Comparison of ENCODE assay signal across 2 cellular contexts in the genomic region with DNA sequence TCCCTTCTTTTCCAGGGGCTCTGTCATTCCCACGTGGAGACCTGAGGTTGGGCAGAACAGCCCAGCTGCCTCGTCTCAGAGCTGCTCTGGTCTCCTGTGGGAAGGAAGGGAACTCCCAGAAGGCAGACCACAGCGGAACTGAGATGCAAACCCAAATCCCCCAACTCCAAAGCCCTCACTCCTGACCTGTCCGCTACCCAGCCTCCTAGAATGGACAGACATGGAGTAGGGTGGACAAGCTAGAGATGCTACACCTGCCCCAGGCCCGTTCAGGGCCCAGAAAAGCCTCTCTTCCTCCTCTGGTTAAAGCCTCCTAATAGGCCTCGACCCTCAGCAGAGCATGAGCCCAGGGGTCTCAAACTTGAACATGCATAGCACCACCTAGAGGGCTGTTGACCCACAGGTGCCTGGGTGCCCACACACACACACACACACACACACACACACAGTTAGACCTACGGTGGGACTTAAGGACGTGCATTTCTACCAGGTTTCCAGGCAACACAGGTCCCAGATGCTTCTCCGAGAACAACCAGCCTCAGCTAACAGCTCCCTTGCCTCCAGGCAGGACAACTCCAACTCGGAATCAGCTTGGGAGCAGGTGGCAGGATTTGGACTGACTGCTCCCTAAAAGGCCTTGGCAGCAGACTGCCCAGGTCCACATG.
TF ChIP-seq lines count a peak whose summit lies in the region.

No MANE protein-coding gene starts in this region.

TF ChIP-seq in HCT116, 20 proteins besides CTCF, POLR2A, EP300 and RAD21 (continued from another document):
- TF ChIP-seq SIN3A (IDR thresholded peaks at IDR 0.05; ENCODE audit: low read depth) (no peak), JUND (IDR thresholded peaks at IDR 0.05) (no peak), ZFX (IDR thresholded peaks at IDR 0.05) (no peak), POLR2AphosphoS5 (IDR thresholded peaks at IDR 0.05; ENCODE audit: low read depth, low read length) (no peak), YY1 (IDR thresholded peaks at IDR 0.05; ENCODE audit: extremely low read depth, insufficient replicate concordance, low read depth, low read length) (no peak), CEBPB (IDR thresholded peaks at IDR 0.05; ENCODE audit: low read depth) (no peak), TCF7L2 (IDR thresholded peaks at IDR 0.05; ENCODE audit: borderline replicate concordance, extremely low read depth, insufficient read depth, insufficient read length) (no peak), FOSL1 (IDR thresholded peaks at IDR 0.05; ENCODE audit: low read depth) (no peak), SP1 (IDR thresholded peaks at IDR 0.05; ENCODE audit: low read depth) (no peak), EZH2 (IDR thresholded peaks at IDR 0.05) (no peak), ELF1 (IDR thresholded peaks at IDR 0.05; ENCODE audit: borderline replicate concordance, low read depth) (no peak), CBX3 (IDR thresholded peaks at IDR 0.05; ENCODE audit: low read depth) (no peak), EZH2phosphoT487 (IDR thresholded peaks at IDR 0.05; ENCODE audit: borderline replicate concordance) (no peak)
- TF ChIP-seq, protein P1, sequence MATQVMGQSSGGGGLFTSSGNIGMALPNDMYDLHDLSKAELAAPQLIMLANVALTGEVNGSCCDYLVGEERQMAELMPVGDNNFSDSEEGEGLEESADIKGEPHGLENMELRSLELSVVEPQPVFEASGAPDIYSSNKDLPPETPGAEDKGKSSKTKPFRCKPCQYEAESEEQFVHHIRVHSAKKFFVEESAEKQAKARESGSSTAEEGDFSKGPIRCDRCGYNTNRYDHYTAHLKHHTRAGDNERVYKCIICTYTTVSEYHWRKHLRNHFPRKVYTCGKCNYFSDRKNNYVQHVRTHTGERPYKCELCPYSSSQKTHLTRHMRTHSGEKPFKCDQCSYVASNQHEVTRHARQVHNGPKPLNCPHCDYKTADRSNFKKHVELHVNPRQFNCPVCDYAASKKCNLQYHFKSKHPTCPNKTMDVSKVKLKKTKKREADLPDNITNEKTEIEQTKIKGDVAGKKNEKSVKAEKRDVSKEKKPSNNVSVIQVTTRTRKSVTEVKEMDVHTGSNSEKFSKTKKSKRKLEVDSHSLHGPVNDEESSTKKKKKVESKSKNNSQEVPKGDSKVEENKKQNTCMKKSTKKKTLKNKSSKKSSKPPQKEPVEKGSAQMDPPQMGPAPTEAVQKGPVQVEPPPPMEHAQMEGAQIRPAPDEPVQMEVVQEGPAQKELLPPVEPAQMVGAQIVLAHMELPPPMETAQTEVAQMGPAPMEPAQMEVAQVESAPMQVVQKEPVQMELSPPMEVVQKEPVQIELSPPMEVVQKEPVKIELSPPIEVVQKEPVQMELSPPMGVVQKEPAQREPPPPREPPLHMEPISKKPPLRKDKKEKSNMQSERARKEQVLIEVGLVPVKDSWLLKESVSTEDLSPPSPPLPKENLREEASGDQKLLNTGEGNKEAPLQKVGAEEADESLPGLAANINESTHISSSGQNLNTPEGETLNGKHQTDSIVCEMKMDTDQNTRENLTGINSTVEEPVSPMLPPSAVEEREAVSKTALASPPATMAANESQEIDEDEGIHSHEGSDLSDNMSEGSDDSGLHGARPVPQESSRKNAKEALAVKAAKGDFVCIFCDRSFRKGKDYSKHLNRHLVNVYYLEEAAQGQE (IDR thresholded peaks at IDR 0.05; ENCODE audit: low read depth) = no peak
- TF ChIP-seq, protein P2, sequence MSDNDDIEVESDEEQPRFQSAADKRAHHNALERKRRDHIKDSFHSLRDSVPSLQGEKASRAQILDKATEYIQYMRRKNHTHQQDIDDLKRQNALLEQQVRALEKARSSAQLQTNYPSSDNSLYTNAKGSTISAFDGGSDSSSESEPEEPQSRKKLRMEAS (IDR thresholded peaks at IDR 0.05) = no peak
- TF ChIP-seq, protein P3, sequence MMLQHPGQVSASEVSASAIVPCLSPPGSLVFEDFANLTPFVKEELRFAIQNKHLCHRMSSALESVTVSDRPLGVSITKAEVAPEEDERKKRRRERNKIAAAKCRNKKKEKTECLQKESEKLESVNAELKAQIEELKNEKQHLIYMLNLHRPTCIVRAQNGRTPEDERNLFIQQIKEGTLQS (IDR thresholded peaks at IDR 0.05) = no peak

TF ChIP-seq in HepG2, 621 proteins besides CTCF, POLR2A, EP300 and RAD21 (continued from another document and continues in another):
- TF ChIP-seq, protein P4, sequence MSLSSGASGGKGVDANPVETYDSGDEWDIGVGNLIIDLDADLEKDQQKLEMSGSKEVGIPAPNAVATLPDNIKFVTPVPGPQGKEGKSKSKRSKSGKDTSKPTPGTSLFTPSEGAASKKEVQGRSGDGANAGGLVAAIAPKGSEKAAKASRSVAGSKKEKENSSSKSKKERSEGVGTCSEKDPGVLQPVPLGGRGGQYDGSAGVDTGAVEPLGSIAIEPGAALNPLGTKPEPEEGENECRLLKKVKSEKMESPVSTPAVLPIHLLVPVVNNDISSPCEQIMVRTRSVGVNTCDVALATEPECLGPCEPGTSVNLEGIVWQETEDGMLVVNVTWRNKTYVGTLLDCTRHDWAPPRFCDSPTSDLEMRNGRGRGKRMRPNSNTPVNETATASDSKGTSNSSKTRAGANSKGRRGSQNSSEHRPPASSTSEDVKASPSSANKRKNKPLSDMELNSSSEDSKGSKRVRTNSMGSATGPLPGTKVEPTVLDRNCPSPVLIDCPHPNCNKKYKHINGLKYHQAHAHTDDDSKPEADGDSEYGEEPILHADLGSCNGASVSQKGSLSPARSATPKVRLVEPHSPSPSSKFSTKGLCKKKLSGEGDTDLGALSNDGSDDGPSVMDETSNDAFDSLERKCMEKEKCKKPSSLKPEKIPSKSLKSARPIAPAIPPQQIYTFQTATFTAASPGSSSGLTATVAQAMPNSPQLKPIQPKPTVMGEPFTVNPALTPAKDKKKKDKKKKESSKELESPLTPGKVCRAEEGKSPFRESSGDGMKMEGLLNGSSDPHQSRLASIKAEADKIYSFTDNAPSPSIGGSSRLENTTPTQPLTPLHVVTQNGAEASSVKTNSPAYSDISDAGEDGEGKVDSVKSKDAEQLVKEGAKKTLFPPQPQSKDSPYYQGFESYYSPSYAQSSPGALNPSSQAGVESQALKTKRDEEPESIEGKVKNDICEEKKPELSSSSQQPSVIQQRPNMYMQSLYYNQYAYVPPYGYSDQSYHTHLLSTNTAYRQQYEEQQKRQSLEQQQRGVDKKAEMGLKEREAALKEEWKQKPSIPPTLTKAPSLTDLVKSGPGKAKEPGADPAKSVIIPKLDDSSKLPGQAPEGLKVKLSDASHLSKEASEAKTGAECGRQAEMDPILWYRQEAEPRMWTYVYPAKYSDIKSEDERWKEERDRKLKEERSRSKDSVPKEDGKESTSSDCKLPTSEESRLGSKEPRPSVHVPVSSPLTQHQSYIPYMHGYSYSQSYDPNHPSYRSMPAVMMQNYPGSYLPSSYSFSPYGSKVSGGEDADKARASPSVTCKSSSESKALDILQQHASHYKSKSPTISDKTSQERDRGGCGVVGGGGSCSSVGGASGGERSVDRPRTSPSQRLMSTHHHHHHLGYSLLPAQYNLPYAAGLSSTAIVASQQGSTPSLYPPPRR (CRISPR knock-in tag; IDR thresholded peaks at IDR 0.05; ENCODE audit: borderline replicate concordance) = peak; percentile 50; the same call in 1 of the 2 replicates
- TF ChIP-seq ZFX (CRISPR knock-in tag; IDR thresholded peaks at IDR 0.05; ENCODE audit: low read depth) = peak; percentile 53; the same call in 1 of the 2 replicates
- TF ChIP-seq ARNTL (CRISPR knock-in tag; IDR thresholded peaks at IDR 0.05) = 0 out of 2 replicates have a peak, but pooled peaks have one; percentile 48
- no peak for TF ChIP-seq ZNF460 (CRISPR knock-in tag; IDR thresholded peaks at IDR 0.05; ENCODE audit: borderline replicate concordance)
- TF ChIP-seq ZBTB38 (CRISPR knock-in tag; IDR thresholded peaks at IDR 0.05) = peak; percentile 25; the same call in 1 of the 2 replicates
- TF ChIP-seq ZBTB7B (CRISPR knock-in tag; IDR thresholded peaks at IDR 0.05) = peak; percentile 66; the same call in 1 of the 2 replicates
- 0 out of 2 replicates have a peak, but pooled peaks have one; percentile 19 for TF ChIP-seq MED1 (CRISPR knock-in tag; IDR thresholded peaks at IDR 0.05)
- TF ChIP-seq STAG1 (CRISPR knock-in tag; IDR thresholded peaks at IDR 0.05) = peak; percentile 43
- peak; percentile 11; the same call in 1 of the 2 replicates for TF ChIP-seq PITX1 (CRISPR knock-in tag; IDR thresholded peaks at IDR 0.05)
- peak; percentile 62; the same call in 1 of the 2 replicates for TF ChIP-seq ZNF605 (CRISPR knock-in tag; IDR thresholded peaks at IDR 0.05)
- TF ChIP-seq ZNF572 (CRISPR knock-in tag; IDR thresholded peaks at IDR 0.05) = 0 out of 2 replicates have a peak, but pooled peaks have one; percentile 69
- TF ChIP-seq, protein P5, sequence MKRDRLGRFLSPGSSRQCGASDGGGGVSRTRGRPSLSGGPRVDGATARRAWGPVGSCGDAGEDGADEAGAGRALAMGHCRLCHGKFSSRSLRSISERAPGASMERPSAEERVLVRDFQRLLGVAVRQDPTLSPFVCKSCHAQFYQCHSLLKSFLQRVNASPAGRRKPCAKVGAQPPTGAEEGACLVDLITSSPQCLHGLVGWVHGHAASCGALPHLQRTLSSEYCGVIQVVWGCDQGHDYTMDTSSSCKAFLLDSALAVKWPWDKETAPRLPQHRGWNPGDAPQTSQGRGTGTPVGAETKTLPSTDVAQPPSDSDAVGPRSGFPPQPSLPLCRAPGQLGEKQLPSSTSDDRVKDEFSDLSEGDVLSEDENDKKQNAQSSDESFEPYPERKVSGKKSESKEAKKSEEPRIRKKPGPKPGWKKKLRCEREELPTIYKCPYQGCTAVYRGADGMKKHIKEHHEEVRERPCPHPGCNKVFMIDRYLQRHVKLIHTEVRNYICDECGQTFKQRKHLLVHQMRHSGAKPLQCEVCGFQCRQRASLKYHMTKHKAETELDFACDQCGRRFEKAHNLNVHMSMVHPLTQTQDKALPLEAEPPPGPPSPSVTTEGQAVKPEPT (CRISPR knock-in tag; IDR thresholded peaks at IDR 0.05; ENCODE audit: low read depth) = peak; percentile 77; the same call in 1 of the 2 replicates
- TF ChIP-seq, protein P6, sequence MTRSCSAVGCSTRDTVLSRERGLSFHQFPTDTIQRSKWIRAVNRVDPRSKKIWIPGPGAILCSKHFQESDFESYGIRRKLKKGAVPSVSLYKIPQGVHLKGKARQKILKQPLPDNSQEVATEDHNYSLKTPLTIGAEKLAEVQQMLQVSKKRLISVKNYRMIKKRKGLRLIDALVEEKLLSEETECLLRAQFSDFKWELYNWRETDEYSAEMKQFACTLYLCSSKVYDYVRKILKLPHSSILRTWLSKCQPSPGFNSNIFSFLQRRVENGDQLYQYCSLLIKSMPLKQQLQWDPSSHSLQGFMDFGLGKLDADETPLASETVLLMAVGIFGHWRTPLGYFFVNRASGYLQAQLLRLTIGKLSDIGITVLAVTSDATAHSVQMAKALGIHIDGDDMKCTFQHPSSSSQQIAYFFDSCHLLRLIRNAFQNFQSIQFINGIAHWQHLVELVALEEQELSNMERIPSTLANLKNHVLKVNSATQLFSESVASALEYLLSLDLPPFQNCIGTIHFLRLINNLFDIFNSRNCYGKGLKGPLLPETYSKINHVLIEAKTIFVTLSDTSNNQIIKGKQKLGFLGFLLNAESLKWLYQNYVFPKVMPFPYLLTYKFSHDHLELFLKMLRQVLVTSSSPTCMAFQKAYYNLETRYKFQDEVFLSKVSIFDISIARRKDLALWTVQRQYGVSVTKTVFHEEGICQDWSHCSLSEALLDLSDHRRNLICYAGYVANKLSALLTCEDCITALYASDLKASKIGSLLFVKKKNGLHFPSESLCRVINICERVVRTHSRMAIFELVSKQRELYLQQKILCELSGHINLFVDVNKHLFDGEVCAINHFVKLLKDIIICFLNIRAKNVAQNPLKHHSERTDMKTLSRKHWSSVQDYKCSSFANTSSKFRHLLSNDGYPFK (CRISPR knock-in tag; IDR thresholded peaks at IDR 0.05; ENCODE audit: borderline replicate concordance) = peak; percentile 32; the same call in 1 of the 2 replicates
- TF ChIP-seq SMAD3 (CRISPR knock-in tag; IDR thresholded peaks at IDR 0.05) = no peak
- TF ChIP-seq, protein P2 (IDR thresholded peaks at IDR 0.05) = 0 out of 2 replicates have a peak, but pooled peaks have one; percentile 32
- TF ChIP-seq RARA (CRISPR knock-in tag; IDR thresholded peaks at IDR 0.05) = no peak
- 0 out of 2 replicates have a peak, but pooled peaks have one; percentile 1 for TF ChIP-seq ZNF563 (CRISPR knock-in tag; IDR thresholded peaks at IDR 0.05)
- TF ChIP-seq, protein P7, sequence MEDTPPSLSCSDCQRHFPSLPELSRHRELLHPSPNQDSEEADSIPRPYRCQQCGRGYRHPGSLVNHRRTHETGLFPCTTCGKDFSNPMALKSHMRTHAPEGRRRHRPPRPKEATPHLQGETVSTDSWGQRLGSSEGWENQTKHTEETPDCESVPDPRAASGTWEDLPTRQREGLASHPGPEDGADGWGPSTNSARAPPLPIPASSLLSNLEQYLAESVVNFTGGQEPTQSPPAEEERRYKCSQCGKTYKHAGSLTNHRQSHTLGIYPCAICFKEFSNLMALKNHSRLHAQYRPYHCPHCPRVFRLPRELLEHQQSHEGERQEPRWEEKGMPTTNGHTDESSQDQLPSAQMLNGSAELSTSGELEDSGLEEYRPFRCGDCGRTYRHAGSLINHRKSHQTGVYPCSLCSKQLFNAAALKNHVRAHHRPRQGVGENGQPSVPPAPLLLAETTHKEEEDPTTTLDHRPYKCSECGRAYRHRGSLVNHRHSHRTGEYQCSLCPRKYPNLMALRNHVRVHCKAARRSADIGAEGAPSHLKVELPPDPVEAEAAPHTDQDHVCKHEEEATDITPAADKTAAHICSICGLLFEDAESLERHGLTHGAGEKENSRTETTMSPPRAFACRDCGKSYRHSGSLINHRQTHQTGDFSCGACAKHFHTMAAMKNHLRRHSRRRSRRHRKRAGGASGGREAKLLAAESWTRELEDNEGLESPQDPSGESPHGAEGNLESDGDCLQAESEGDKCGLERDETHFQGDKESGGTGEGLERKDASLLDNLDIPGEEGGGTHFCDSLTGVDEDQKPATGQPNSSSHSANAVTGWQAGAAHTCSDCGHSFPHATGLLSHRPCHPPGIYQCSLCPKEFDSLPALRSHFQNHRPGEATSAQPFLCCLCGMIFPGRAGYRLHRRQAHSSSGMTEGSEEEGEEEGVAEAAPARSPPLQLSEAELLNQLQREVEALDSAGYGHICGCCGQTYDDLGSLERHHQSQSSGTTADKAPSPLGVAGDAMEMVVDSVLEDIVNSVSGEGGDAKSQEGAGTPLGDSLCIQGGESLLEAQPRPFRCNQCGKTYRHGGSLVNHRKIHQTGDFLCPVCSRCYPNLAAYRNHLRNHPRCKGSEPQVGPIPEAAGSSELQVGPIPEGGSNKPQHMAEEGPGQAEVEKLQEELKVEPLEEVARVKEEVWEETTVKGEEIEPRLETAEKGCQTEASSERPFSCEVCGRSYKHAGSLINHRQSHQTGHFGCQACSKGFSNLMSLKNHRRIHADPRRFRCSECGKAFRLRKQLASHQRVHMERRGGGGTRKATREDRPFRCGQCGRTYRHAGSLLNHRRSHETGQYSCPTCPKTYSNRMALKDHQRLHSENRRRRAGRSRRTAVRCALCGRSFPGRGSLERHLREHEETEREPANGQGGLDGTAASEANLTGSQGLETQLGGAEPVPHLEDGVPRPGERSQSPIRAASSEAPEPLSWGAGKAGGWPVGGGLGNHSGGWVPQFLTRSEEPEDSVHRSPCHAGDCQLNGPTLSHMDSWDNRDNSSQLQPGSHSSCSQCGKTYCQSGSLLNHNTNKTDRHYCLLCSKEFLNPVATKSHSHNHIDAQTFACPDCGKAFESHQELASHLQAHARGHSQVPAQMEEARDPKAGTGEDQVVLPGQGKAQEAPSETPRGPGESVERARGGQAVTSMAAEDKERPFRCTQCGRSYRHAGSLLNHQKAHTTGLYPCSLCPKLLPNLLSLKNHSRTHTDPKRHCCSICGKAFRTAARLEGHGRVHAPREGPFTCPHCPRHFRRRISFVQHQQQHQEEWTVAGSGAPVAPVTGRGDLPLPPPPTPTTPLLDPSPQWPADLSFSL (CRISPR knock-in tag; IDR thresholded peaks at IDR 0.05) = peak; percentile 90
- 0 out of 2 replicates have a peak, but pooled peaks have one; percentile 24 for TF ChIP-seq SMAD1 (CRISPR knock-in tag; IDR thresholded peaks at IDR 0.05; ENCODE audit: borderline replicate concordance, low read depth)
